ENCODE assay signal across 8 cellular contexts in genomic region chr6:29722773-29723665, GRCh38.
DNase-seq lines count a peak whose midpoint lies in the region; TF ChIP-seq lines count a peak whose summit lies in the region.

Gene HLA-F (plus strand): TSS chr6:29723434. CDS start chr6:29723464, 30 bp downstream.

- peak within 1 kb of the TSS; percentile 48 for H3K4me3 ChIP-seq in HEK293 (ENCODE audit: low read depth, low read length)
- peak within 1 kb of the TSS; percentile 46 for H3K4me3 ChIP-seq in choroid plexus epithelial cell (ENCODE audit: low read depth, low read length)

- H3K36me3 ChIP-seq in HEK293 (ENCODE audit: control insufficient read depth in 2 of 2, insufficient read depth in 1 of 2, low read length in 2 of 2) = peaks cover 11 to 37% of the 10 kb centered on the region in 2 experiments; a peak in 2 of 3 replicates

- H3K27ac ChIP-seq in HEK293 (ENCODE audit: extremely low read depth, low read depth, low read length) = peak within 1 kb of the TSS; percentile 73; the same call in 1 of the 2 replicates

- DNase-seq in GM10248 (ENCODE audit: extremely low spot score) = peak; percentile 93
- DNase-seq in NCI-H1930 (lab: John Stamatoyannopoulos, UW) = peak; percentile 64 to 68
- DNase-seq in activated CD4-positive, alpha-beta T cell treated with anti-CD3 and anti-CD28 coated beads for 4 hours = peak; percentile 82
- peak; percentile 68 for DNase-seq in choroid plexus epithelial cell (ENCODE audit: low read depth)
- peak; percentile 89 for DNase-seq in kidney tubule cell (ENCODE audit: low spot score)
- peak; percentile 86 for DNase-seq in stimulated activated CD4-positive, alpha-beta T cell treated with anti-CD3 and anti-CD28 coated beads, Interleukin-15, amount 100 ng/mL, for 24 hours
- no peak for DNase-seq in NCI-H1694 treated with DMSO at 0.1 percent for 48 hours (lab: John Stamatoyannopoulos, UW)

- CTCF ChIA-PET in GM10248 (lab: Yijun Ruan, JAX) = interaction anchor here (1.0 to 1.8 kb wide), 3 partner anchors 11 to 68 kb away, joined by 3 to 5 read pairs (median 4); no protein-coding TSS in a partner anchor
- CTCF ChIA-PET in HEK293 (lab: Yijun Ruan, JAX) = interaction anchor here (0.7 to 1.1 kb wide), 3 partner anchors 16 to 138 kb away, joined by 3 to 7 read pairs (median 3); no protein-coding TSS in a partner anchor

- TF ChIP-seq CTCF in GM10248 (IDR thresholded peaks at IDR 0.05; ENCODE audit: control extremely low read depth, extremely low read depth, low read depth, missing control alignments) (no peak), HEK293 (tag by site-specific recombination; IDR thresholded peaks at IDR 0.05) (no peak; the same call in 1 of the 2 replicates), choroid plexus epithelial cell (conservative IDR thresholded peaks at IDR 0.05; ENCODE audit: low read depth, low read length) (no peak)

- no peaks in the 10 kb centered on the region for H3K9me3 ChIP-seq in HEK293 (ENCODE audit: control insufficient read depth, insufficient read depth, low read depth, low read length)

- no peaks in the 10 kb centered on the region; the same call in 1 of the 2 replicates for H3K4me1 ChIP-seq in HEK293 (ENCODE audit: control insufficient read depth, insufficient read depth, low read length)

- POLR2A ChIA-PET in GM10248 (lab: Yijun Ruan, JAX) = no interaction called here
- POLR2A ChIA-PET in HEK293 (lab: Yijun Ruan, JAX) = no interaction called here

TF ChIP-seq in HEK293, 187 proteins besides CTCF, POLR2A, EP300 and RAD21 (continues in another document):
- TF ChIP-seq ZNF274 (IDR thresholded peaks at IDR 0.05; ENCODE audit: low read length) (no peak), ZNF274 (tag by site-specific recombination; IDR thresholded peaks at IDR 0.05; ENCODE audit: borderline replicate concordance) (no peak), ZNF362 (tag by site-specific recombination; IDR thresholded peaks at IDR 0.05) (0 out of 2 replicates have a peak, but pooled peaks have one; percentile 0), ZFHX2 (tag by site-specific recombination; conservative IDR thresholded peaks at IDR 0.05) (peak; percentile 88), ZNF398 (tag by site-specific recombination; IDR thresholded peaks at IDR 0.05) (0 out of 2 replicates have a peak, but pooled peaks have one; percentile 23), GLI2 (tag by site-specific recombination; IDR thresholded peaks at IDR 0.05; ENCODE audit: borderline replicate concordance, low read depth) (no peak), ZNF292 (tag by site-specific recombination; IDR thresholded peaks at IDR 0.05; ENCODE audit: borderline replicate concordance, low read depth) (no peak), ZNF324 (tag by site-specific recombination; IDR thresholded peaks at IDR 0.05) (no peak), ZEB2 (tag by site-specific recombination; IDR thresholded peaks at IDR 0.05) (peak; percentile 47; the same call in 1 of the 2 replicates), ZNF140 (tag by site-specific recombination; IDR thresholded peaks at IDR 0.05) (no peak), MYNN (tag by site-specific recombination; IDR thresholded peaks at IDR 0.05; ENCODE audit: borderline replicate concordance) (no peak), ZNF239 (tag by site-specific recombination; IDR thresholded peaks at IDR 0.05) (no peak), ZNF114 (tag by site-specific recombination; IDR thresholded peaks at IDR 0.05) (no peak), ZNF571 (tag by site-specific recombination; IDR thresholded peaks at IDR 0.05) (no peak), PRDM10 (tag by site-specific recombination; IDR thresholded peaks at IDR 0.05) (peak; percentile 65), ZNF837 (tag by site-specific recombination; IDR thresholded peaks at IDR 0.05) (no peak), ZNF624 (tag by site-specific recombination; IDR thresholded peaks at IDR 0.05) (no peak), TSHZ1 (tag by site-specific recombination; IDR thresholded peaks at IDR 0.05; ENCODE audit: borderline replicate concordance) (no peak), WT1 (tag by site-specific recombination; IDR thresholded peaks at IDR 0.05) (no peak), SALL2 (tag by site-specific recombination; IDR thresholded peaks at IDR 0.05; ENCODE audit: borderline replicate concordance) (no peak), ZNF658 (tag by site-specific recombination; IDR thresholded peaks at IDR 0.05) (no peak), ZNF146 (tag by site-specific recombination; IDR thresholded peaks at IDR 0.05) (no peak; the same call in 1 of the 2 replicates), REPIN1 (tag by site-specific recombination; IDR thresholded peaks at IDR 0.05; ENCODE audit: low read depth) (no peak), ZNF223 (tag by site-specific recombination; IDR thresholded peaks at IDR 0.05) (no peak), OSR2 (tag by site-specific recombination; IDR thresholded peaks at IDR 0.05) (no peak)
